Comparison of ENCODE assay signal across 26 cellular contexts in the genomic region with DNA sequence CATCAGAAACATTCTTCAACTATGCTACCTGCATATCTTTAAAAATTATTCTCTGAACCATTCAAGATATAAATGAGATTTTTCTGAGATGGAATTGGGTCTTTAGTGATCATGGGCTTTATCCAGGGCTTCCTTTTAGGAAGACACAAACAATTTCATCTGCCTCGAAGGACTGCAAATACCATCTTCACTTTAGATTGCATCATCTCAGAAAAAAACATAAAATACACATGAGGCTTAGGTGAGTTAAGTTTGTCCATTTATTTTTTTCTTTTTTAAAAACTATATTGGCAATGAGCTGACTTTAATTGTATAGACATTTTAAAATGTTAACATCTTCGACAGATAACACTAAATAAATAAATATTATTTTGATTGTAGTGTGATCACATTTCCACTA. TPM values are rescaled to one million over a fixed set of nuclear protein-coding genes. Genes with fewer than 3 reads are reported as not detected.
"Had no signal": no experiment of that assay in that cellular context is flagged by ENCODE, and none has a peak within 500 bp of the region (broad histone marks: within the 10 kb centered on the region; RNA-seq: fewer than 3 reads in every experiment).

No MANE protein-coding gene starts in this region.

- DNase-seq: Kasumi-1; MV-4-11; NCI-H1048; NCI-H1105; NCI-H1417; NCI-H146; NCI-H1694 treated with DMSO at 0.1 percent for 48 hours; NCI-H1930; NCI-H2081; NCI-H2107; NCI-H2171; NCI-H226; NCI-H446; NCI-H510A; NCI-H524 treated with DMSO at 0.1 percent for 48 hours; NCI-H69; NCI-H774; NK-92 treated with Interleukin-12 subunit alpha and Interleukin-12 subunit beta, amount 100 ng/mL, for 24 hours; PC-9; Peyer's patch; SHP77 treated with DMSO at 0.1 percent for 48 hours; SJCRH30 had no signal

- ATAC-seq: Right ventricle myocardium inferior, SK-N-SH treated with all-trans-retinoic acid at 6 μM for 48 hours had no signal

- H3K4me3 ChIP-seq: PC-9, Peyer's patch, SJCRH30 had no signal

- H3K27ac ChIP-seq: HL-60, KMS-11, PC-9, Peyer's patch, SJCRH30 had no signal

- H3K9me3 ChIP-seq: Peyer's patch, SJCRH30 had no signal

- H3K36me3 ChIP-seq: Peyer's patch had no signal

- H3K4me1 ChIP-seq: Peyer's patch, SJCRH30 had no signal

- H3K4me2 ChIP-seq: KMS-11, PC-9 had no signal

- H3K27me3 ChIP-seq: Peyer's patch, SJCRH30 had no signal

RNA-seq across cellular contexts. Expression of a gene that starts 20.1 kb away (rescaled TPM):
- total RNA-seq: PC-9 had no signal
